Comparison of ENCODE assay signal across 2 cellular contexts in the genomic region with DNA sequence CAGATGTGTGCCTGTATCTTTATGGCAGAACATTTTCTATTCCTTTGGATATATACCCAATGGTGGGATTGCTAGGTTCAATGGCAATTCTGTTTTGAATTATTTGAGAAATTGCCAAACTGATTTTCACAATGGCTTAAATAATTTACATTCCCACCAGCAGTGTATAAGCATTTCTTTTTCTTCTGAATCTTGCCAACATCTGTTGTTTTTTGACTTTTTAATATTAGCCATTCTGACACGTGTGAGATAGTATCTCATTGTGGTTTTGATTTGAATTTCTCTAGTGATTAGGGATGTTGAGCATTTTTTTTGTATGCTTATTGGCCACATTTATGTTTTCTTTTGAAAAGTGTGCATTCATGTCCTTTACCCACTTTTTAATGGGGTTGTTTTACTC.
TF ChIP-seq lines count a peak whose summit lies in the region.

No MANE protein-coding gene starts in this region.

TF ChIP-seq in SK-N-SH, 30 proteins besides CTCF, POLR2A, EP300 and RAD21 (continued from another document):
- TF ChIP-seq, protein P1, sequence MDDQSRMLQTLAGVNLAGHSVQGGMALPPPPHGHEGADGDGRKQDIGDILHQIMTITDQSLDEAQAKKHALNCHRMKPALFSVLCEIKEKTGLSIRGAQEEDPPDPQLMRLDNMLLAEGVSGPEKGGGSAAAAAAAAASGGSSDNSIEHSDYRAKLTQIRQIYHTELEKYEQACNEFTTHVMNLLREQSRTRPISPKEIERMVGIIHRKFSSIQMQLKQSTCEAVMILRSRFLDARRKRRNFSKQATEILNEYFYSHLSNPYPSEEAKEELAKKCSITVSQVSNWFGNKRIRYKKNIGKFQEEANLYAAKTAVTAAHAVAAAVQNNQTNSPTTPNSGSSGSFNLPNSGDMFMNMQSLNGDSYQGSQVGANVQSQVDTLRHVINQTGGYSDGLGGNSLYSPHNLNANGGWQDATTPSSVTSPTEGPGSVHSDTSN (IDR thresholded peaks at IDR 0.05), result peak; percentile 39; the same call in 1 of the 2 replicates
TF ChIP-seq in SK-N-SH: peak in this region for 3.

TF ChIP-seq in SK-N-SH treated with all-trans-retinoic acid at 6 μM for 48 hours, 23 proteins besides CTCF, POLR2A, EP300 and RAD21:
- TF ChIP-seq, protein P2, sequence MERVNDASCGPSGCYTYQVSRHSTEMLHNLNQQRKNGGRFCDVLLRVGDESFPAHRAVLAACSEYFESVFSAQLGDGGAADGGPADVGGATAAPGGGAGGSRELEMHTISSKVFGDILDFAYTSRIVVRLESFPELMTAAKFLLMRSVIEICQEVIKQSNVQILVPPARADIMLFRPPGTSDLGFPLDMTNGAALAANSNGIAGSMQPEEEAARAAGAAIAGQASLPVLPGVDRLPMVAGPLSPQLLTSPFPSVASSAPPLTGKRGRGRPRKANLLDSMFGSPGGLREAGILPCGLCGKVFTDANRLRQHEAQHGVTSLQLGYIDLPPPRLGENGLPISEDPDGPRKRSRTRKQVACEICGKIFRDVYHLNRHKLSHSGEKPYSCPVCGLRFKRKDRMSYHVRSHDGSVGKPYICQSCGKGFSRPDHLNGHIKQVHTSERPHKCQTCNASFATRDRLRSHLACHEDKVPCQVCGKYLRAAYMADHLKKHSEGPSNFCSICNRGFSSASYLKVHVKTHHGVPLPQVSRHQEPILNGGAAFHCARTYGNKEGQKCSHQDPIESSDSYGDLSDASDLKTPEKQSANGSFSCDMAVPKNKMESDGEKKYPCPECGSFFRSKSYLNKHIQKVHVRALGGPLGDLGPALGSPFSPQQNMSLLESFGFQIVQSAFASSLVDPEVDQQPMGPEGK (CRISPR knock-in tag; IDR thresholded peaks at IDR 0.05; ENCODE audit: borderline replicate concordance), result no peak
- no peak for TF ChIP-seq SNAI2 (CRISPR knock-in tag; IDR thresholded peaks at IDR 0.05)
- TF ChIP-seq OSR1 (CRISPR knock-in tag; IDR thresholded peaks at IDR 0.05), result no peak
- TF ChIP-seq, protein P3, sequence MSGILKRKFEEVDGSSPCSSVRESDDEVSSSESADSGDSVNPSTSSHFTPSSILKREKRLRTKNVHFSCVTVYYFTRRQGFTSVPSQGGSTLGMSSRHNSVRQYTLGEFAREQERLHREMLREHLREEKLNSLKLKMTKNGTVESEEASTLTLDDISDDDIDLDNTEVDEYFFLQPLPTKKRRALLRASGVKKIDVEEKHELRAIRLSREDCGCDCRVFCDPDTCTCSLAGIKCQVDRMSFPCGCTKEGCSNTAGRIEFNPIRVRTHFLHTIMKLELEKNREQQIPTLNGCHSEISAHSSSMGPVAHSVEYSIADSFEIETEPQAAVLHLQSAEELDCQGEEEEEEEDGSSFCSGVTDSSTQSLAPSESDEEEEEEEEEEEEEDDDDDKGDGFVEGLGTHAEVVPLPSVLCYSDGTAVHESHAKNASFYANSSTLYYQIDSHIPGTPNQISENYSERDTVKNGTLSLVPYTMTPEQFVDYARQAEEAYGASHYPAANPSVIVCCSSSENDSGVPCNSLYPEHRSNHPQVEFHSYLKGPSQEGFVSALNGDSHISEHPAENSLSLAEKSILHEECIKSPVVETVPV (CRISPR knock-in tag; IDR thresholded peaks at IDR 0.05), result no peak
- no peak for TF ChIP-seq ZNF70 (CRISPR knock-in tag; IDR thresholded peaks at IDR 0.05)
- TF ChIP-seq GLIS3 (CRISPR knock-in tag; IDR thresholded peaks at IDR 0.05), result no peak
- no peak for TF ChIP-seq TOX (CRISPR knock-in tag; IDR thresholded peaks at IDR 0.05; ENCODE audit: borderline replicate concordance)
- no peak for TF ChIP-seq CSDC2 (CRISPR knock-in tag; IDR thresholded peaks at IDR 0.05)
- no peak for TF ChIP-seq ZFP30 (CRISPR knock-in tag; IDR thresholded peaks at IDR 0.05)
- TF ChIP-seq PPARA (CRISPR knock-in tag; IDR thresholded peaks at IDR 0.05; ENCODE audit: borderline replicate concordance), result no peak
